ENCODE assay signal across 13 cellular contexts in genomic region chr2:228768818-228769217, GRCh38.
DNase-seq lines count a peak whose midpoint lies in the region; ATAC-seq and TF ChIP-seq lines count a peak whose summit lies in the region.
"Had no signal": no experiment of that assay in that cellular context is flagged by ENCODE, and none has a peak within 500 bp of the region (broad histone marks: within the 10 kb centered on the region; RNA-seq: fewer than 3 reads in every experiment).

No MANE protein-coding gene starts in this region.

- ATAC-seq in stimulated activated memory B cell treated with anti-CD40 and anti-IgM and Interleukin-4, amounts not matched to agents 10 μg/mL and 1 μg/mL and 100 μg/mL, for 72 hours: no peak
- no peak for ATAC-seq in activated T-cell treated with anti-CD3 and anti-CD28 coated beads, Interleukin-2, amount 50 U/mL, for 4 hours

- H3K27ac Mint-ChIP-seq in stimulated activated memory B cell treated with anti-CD40 and anti-IgM and Interleukin-4, amounts not matched to agents 10 μg/mL and 1 μg/mL and 100 μg/mL, for 72 hours: no peak overlapping the region
- no peak overlapping the region for H3K27ac Mint-ChIP-seq in activated T-helper 1 cell treated with anti-CD3 and anti-CD28 coated beads, Interleukin-12 subunit alpha, Interleukin-12 subunit beta, Interleukin-2, Interleukin-4 antibody, amounts not matched to agents 30 ng/mL and 10 ng/mL and 1 ng/mL, durations not matched to agents 14 hours and 24 hours and 36 hours
- H3K27ac Mint-ChIP-seq: naive B cell had no signal

- no peaks in the 10 kb centered on the region for H3K27me3 Mint-ChIP-seq in stimulated activated memory B cell treated with anti-CD40 and anti-IgM and Interleukin-4, amounts not matched to agents 10 μg/mL and 1 μg/mL and 100 μg/mL, for 72 hours
- no peaks in the 10 kb centered on the region for H3K27me3 Mint-ChIP-seq in activated T-helper 1 cell treated with anti-CD3 and anti-CD28 coated beads, Interleukin-12 subunit alpha, Interleukin-12 subunit beta, Interleukin-2, Interleukin-4 antibody, amounts not matched to agents 30 ng/mL and 10 ng/mL and 1 ng/mL, durations not matched to agents 14 hours and 24 hours and 36 hours (ENCODE audit: insufficient read depth)
- no peaks in the 10 kb centered on the region for H3K27me3 Mint-ChIP-seq in activated T-cell treated with anti-CD3 and anti-CD28 coated beads, Interleukin-2, amount 50 U/mL, for 4 hours (ENCODE audit: low read depth)
- H3K27me3 Mint-ChIP-seq: naive B cell had no signal

- no peak overlapping the region for H3K27ac ChIP-seq in SK-N-MC

- H3K9me3 ChIP-seq in SK-N-MC (ENCODE audit: low read depth, low read length): no peaks in the 10 kb centered on the region
- H3K9me3 ChIP-seq: thoracic aorta had no signal

- H3K4me1 Mint-ChIP-seq in stimulated activated memory B cell treated with anti-CD40 and anti-IgM and Interleukin-4, amounts not matched to agents 10 μg/mL and 1 μg/mL and 100 μg/mL, for 72 hours: no peaks in the 10 kb centered on the region
- H3K4me1 Mint-ChIP-seq in activated T-helper 1 cell treated with anti-CD3 and anti-CD28 coated beads, Interleukin-12 subunit alpha, Interleukin-12 subunit beta, Interleukin-2, Interleukin-4 antibody, amounts not matched to agents 30 ng/mL and 10 ng/mL and 1 ng/mL, durations not matched to agents 14 hours and 24 hours and 36 hours (ENCODE audit: low read depth): no peaks in the 10 kb centered on the region
- H3K4me1 Mint-ChIP-seq in activated T-cell treated with anti-CD3 and anti-CD28 coated beads, Interleukin-2, amount 50 U/mL, for 4 hours (ENCODE audit: low read depth): no peaks in the 10 kb centered on the region
- H3K4me1 Mint-ChIP-seq: naive B cell had no signal

- intact Hi-C loops in activated T-helper 1 cell treated with anti-CD3 and anti-CD28 coated beads, Interleukin-12 subunit alpha, Interleukin-12 subunit beta, Interleukin-2, Interleukin-4 antibody, amounts not matched to agents 30 ng/mL and 10 ng/mL and 1 ng/mL, durations not matched to agents 14 hours and 24 hours and 36 hours (cut with micrococcal nuclease): no loop called here

- peaks cover 3% of the 10 kb centered on the region for H3K9me3 Mint-ChIP-seq in stimulated activated memory B cell treated with anti-CD40 and anti-IgM and Interleukin-4, amounts not matched to agents 10 μg/mL and 1 μg/mL and 100 μg/mL, for 72 hours
- peaks cover 7% of the 10 kb centered on the region for H3K9me3 Mint-ChIP-seq in activated T-helper 1 cell treated with anti-CD3 and anti-CD28 coated beads, Interleukin-12 subunit alpha, Interleukin-12 subunit beta, Interleukin-2, Interleukin-4 antibody, amounts not matched to agents 30 ng/mL and 10 ng/mL and 1 ng/mL, durations not matched to agents 14 hours and 24 hours and 36 hours
- H3K9me3 Mint-ChIP-seq in activated T-cell treated with anti-CD3 and anti-CD28 coated beads, Interleukin-2, amount 50 U/mL, for 4 hours: peaks cover 4% of the 10 kb centered on the region

- no peaks in the 10 kb centered on the region for H3K36me3 Mint-ChIP-seq in stimulated activated memory B cell treated with anti-CD40 and anti-IgM and Interleukin-4, amounts not matched to agents 10 μg/mL and 1 μg/mL and 100 μg/mL, for 72 hours
- no peaks in the 10 kb centered on the region for H3K36me3 Mint-ChIP-seq in activated T-helper 1 cell treated with anti-CD3 and anti-CD28 coated beads, Interleukin-12 subunit alpha, Interleukin-12 subunit beta, Interleukin-2, Interleukin-4 antibody, amounts not matched to agents 30 ng/mL and 10 ng/mL and 1 ng/mL, durations not matched to agents 14 hours and 24 hours and 36 hours (ENCODE audit: low read depth)
- no peaks in the 10 kb centered on the region for H3K36me3 Mint-ChIP-seq in activated T-cell treated with anti-CD3 and anti-CD28 coated beads, Interleukin-2, amount 50 U/mL, for 4 hours (ENCODE audit: insufficient read depth)
- H3K36me3 Mint-ChIP-seq: naive B cell had no signal

- H3K4me3 ChIP-seq in SK-N-MC (no peak overlapping the region), fibroblast of villous mesenchyme (ENCODE audit: low read depth, low read length) (no peak overlapping the region)
- H3K4me3 ChIP-seq: thoracic aorta had no signal

- TF ChIP-seq CTCF in fibroblast of villous mesenchyme (IDR thresholded peaks at IDR 0.05; ENCODE audit: insufficient read depth, low read depth, low read length): no peak

- no peak overlapping the region for H3K9ac ChIP-seq in SK-N-MC (ENCODE audit: insufficient read length)

- no peaks in the 10 kb centered on the region for H3K36me3 ChIP-seq in SK-N-MC (ENCODE audit: insufficient read depth, low read length)
- H3K36me3 ChIP-seq: thoracic aorta had no signal

- H3K4me3 Mint-ChIP-seq in stimulated activated memory B cell treated with anti-CD40 and anti-IgM and Interleukin-4, amounts not matched to agents 10 μg/mL and 1 μg/mL and 100 μg/mL, for 72 hours: no peak overlapping the region
- H3K4me3 Mint-ChIP-seq in activated T-helper 1 cell treated with anti-CD3 and anti-CD28 coated beads, Interleukin-12 subunit alpha, Interleukin-12 subunit beta, Interleukin-2, Interleukin-4 antibody, amounts not matched to agents 30 ng/mL and 10 ng/mL and 1 ng/mL, durations not matched to agents 14 hours and 24 hours and 36 hours: no peak overlapping the region
- H3K4me3 Mint-ChIP-seq in activated T-cell treated with anti-CD3 and anti-CD28 coated beads, Interleukin-2, amount 50 U/mL, for 4 hours: no peak overlapping the region
- H3K4me3 Mint-ChIP-seq: naive B cell had no signal

- DNase-seq in H4 (ENCODE audit: low spot score): peak; percentile 77
- peak; percentile 20 for DNase-seq in SK-N-MC (ENCODE audit: low read depth, low spot score)
- peak; percentile 90 for DNase-seq in fibroblast of villous mesenchyme (ENCODE audit: low read depth)
- DNase-seq in stromal cell of bone marrow (ENCODE audit: low read depth): peak; percentile 86
- no peak for DNase-seq in activated T-helper 1 cell treated with anti-CD3 and anti-CD28 coated beads, Interleukin-12 subunit alpha, Interleukin-12 subunit beta, Interleukin-2, Interleukin-4 antibody, amounts not matched to agents 30 ng/mL and 10 ng/mL and 1 ng/mL, durations not matched to agents 14 hours and 24 hours and 36 hours (ENCODE audit: low spot score)
- no peak for DNase-seq in activated T-cell treated with anti-CD3 and anti-CD28 coated beads, Interleukin-2, amount 50 U/mL, for 4 hours
- DNase-seq in effector CD4-positive, alpha-beta T cell: no peak
- DNase-seq: activated CD8-positive, alpha-beta memory T cell treated with anti-CD3 and anti-CD28 coated beads, Interleukin-2, amount 50 U/mL, for 48 hours; DMS53; naive B cell; NCI-H2171 had no signal

Comparison
In these comparisons a context has a peak if more than half of its experiments do, and no peak if none do; other contexts are left out.
1. DNase-seq: peak in H4 (single experiment), SK-N-MC (single experiment), fibroblast of villous mesenchyme (single experiment) and stromal cell of bone marrow (single experiment); none in activated T-helper 1 cell treated with anti-CD3 and anti-CD28 coated beads, Interleukin-12 subunit alpha, Interleukin-12 subunit beta, Interleukin-2, Interleukin-4 antibody, amounts not matched to agents 30 ng/mL and 10 ng/mL and 1 ng/mL, durations not matched to agents 14 hours and 24 hours and 36 hours (single experiment), activated T-cell treated with anti-CD3 and anti-CD28 coated beads, Interleukin-2, amount 50 U/mL, for 4 hours (single experiment) and effector CD4-positive, alpha-beta T cell (single experiment).